In the genomic region with DNA sequence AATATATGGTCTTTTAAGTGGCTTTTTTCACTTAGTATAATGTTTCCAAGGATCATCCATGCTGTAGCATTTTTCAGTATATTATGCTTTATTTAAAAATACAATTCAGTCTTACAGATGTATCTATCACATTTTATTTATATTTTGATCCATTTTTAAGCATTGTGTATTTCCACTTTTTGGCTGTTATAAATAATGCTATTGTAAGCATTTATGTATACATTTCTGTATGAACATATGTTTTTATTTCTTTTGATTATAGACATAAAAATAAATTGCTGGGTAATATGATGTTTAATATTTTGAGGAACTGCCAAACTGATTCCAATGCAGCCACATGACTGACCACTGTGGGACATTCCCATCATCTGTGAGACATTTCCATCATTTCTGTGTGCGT, we compare ENCODE assay signal across 27 cellular contexts.
"Had no signal": no experiment of that assay in that cellular context is flagged by ENCODE, and none has a peak within 500 bp of the region (broad histone marks: within the 10 kb centered on the region; RNA-seq: fewer than 3 reads in every experiment).

No MANE protein-coding gene starts in this region.

- H3K4me3 ChIP-seq: stomach, suprapubic skin, testis, thoracic aorta, thyroid gland, tibial artery, tibial nerve, transverse colon, upper lobe of left lung, upper lobe of right lung, uterus, vagina had no signal

- H3K4me1 ChIP-seq: stomach, suprapubic skin, testis, thyroid gland, tibial artery, tibial nerve, transverse colon, upper lobe of left lung, upper lobe of right lung, uterus, vagina had no signal

- H3K36me3 ChIP-seq: stomach, suprapubic skin, thoracic aorta, thyroid gland, tibial artery, tibial nerve, transverse colon, upper lobe of left lung, upper lobe of right lung, uterus, vagina had no signal

- H3K9me3 ChIP-seq: suprapubic skin, testis, thyroid gland, tibial artery, transverse colon, upper lobe of left lung, upper lobe of right lung, uterus, vagina had no signal

- FAIRE-seq: urothelium cell line had no signal

- H3K27ac ChIP-seq: stomach, suprapubic skin, testis, thoracic aorta, thyroid gland, tibial artery, tibial nerve, transverse colon, upper lobe of left lung, upper lobe of right lung, uterus, vagina had no signal

- ATAC-seq: stimulated activated effector memory CD8-positive, alpha-beta T cell treated with anti-CD3 and anti-CD28 coated beads, Interleukin-12 subunit alpha, Interleukin-12 subunit beta, amount 100 ng/mL, for 72 hours; stimulated activated memory B cell treated with anti-CD40 and anti-IgM and Interleukin-4, amounts not matched to agents 10 μg/mL and 1 μg/mL and 100 μg/mL, for 72 hours; stimulated activated naive B cell treated with anti-CD40 and anti-IgM and Interleukin-4, amounts not matched to agents 10 μg/mL and 1 μg/mL and 100 μg/mL, for 72 hours; stimulated activated naive CD8-positive, alpha-beta T cell treated with anti-CD3 and anti-CD28 coated beads, Interleukin-15, amount 100 ng/mL, for 72 hours; stimulated activated naive CD8-positive, alpha-beta T cell treated with anti-CD3 and anti-CD28 coated beads, Interleukin-15, Interleukin-2, amounts not matched to agents 100 U/mL and 50 U/mL, for 24 hours; upper lobe of right lung had no signal

- DNase-seq: stimulated activated CD4-positive, alpha-beta T cell treated with anti-CD3 and anti-CD28 coated beads, Interleukin-2, amount 100 ng/mL, for 48 hours; stimulated activated CD4-positive, alpha-beta T cell treated with anti-CD3 and anti-CD28 coated beads, Interleukin-4, amount 100 ng/mL, for 1 hour; stimulated activated CD4-positive, alpha-beta T cell treated with anti-CD3 and anti-CD28 coated beads, Interleukin-4, amount 100 ng/mL, for 24 hours; stimulated activated CD4-positive, alpha-beta T cell treated with anti-CD3 and anti-CD28 coated beads, Interleukin-4, amount 100 ng/mL, for 4 hours; stimulated activated CD8-positive, alpha-beta memory T cell treated with anti-CD3 and anti-CD28 coated beads, Interleukin-4, amount 100 ng/mL, for 48 hours; stimulated activated naive B cell treated with anti-CD40 and anti-IgM and Interleukin-4, amounts not matched to agents 10 μg/mL and 1 μg/mL and 100 μg/mL, for 72 hours; stimulated activated naive CD4-positive, alpha-beta T cell; stimulated activated naive CD4-positive, alpha-beta T cell treated with Interleukin-2 at 50 U/mL for 16 hours; stimulated activated naive CD8-positive, alpha-beta T cell treated with anti-CD3 and anti-CD28 coated beads, Interleukin-15, amount 100 ng/mL, for 72 hours; stimulated activated naive CD8-positive, alpha-beta T cell treated with anti-CD3 and anti-CD28 coated beads, Interleukin-15, Interleukin-2, amounts not matched to agents 100 U/mL and 50 U/mL, for 24 hours; stomach; substantia nigra; testis; thyroid gland; tibial artery; transverse colon; trophoblast cell; upper lobe of left lung; upper lobe of right lung; uterus had no signal

- H3K27me3 ChIP-seq: stomach, suprapubic skin, testis, thyroid gland, tibial artery, tibial nerve, transverse colon, upper lobe of left lung, upper lobe of right lung, uterus, vagina had no signal
